8 cellular contexts compared by ENCODE assay signal in genomic region chr1:53220171-53220961, GRCh38. TPM values are rescaled to one million over a fixed set of nuclear protein-coding genes. Genes with fewer than 3 reads are reported as not detected.
DNase-seq lines count a peak whose midpoint lies in the region; ATAC-seq and TF ChIP-seq lines count a peak whose summit lies in the region.

Gene CZIB (minus strand): TSS chr1:53220634. CDS start chr1:53220575, 59 bp downstream.

- H3K27ac Mint-ChIP-seq in activated naive CD4-positive, alpha-beta T cell treated with anti-CD3 and anti-CD28 coated beads, Interleukin-2, amount 10 ng/mL, durations not matched to agents 7 days and 5 days = peak within 1 kb of the TSS; percentile 96

- H3K4me1 ChIP-seq in gastroesophageal sphincter = peaks cover 4 to 37% (median 8%) of the 10 kb centered on the region in 3 donors

- H3K36me3 Mint-ChIP-seq in activated naive CD4-positive, alpha-beta T cell treated with anti-CD3 and anti-CD28 coated beads, Interleukin-2, amount 10 ng/mL, durations not matched to agents 7 days and 5 days = peaks cover 5% of the 10 kb centered on the region

- DNase-seq in GF-D8 (lab: John Stamatoyannopoulos, UW) (peak; percentile 59), HEK293T (ENCODE audit: extremely low spot score) (peak; percentile 90), MV-4-11 (lab: John Stamatoyannopoulos, UW) (peak; percentile 77), SK-N-DZ (ENCODE audit: low spot score) (peak; percentile 89), non-pigmented ciliary epithelial cell (ENCODE audit: low read depth) (peak; percentile 58), superior temporal gyrus (ENCODE audit: extremely low spot score) (peak; percentile 84)
- DNase-seq in activated naive CD4-positive, alpha-beta T cell treated with anti-CD3 and anti-CD28 coated beads, Interleukin-2, amount 10 ng/mL, durations not matched to agents 7 days and 5 days = peak; percentile 96

- TF ChIP-seq EP300 in gastroesophageal sphincter (IDR thresholded peaks at IDR 0.05) = no peak

- peak within 1 kb of the TSS; percentile 87 for H3K4me3 Mint-ChIP-seq in activated naive CD4-positive, alpha-beta T cell treated with anti-CD3 and anti-CD28 coated beads, Interleukin-2, amount 10 ng/mL, durations not matched to agents 7 days and 5 days

- no peaks in the 10 kb centered on the region for H3K9me3 Mint-ChIP-seq in activated naive CD4-positive, alpha-beta T cell treated with anti-CD3 and anti-CD28 coated beads, Interleukin-2, amount 10 ng/mL, durations not matched to agents 7 days and 5 days

- H3K27ac ChIP-seq in gastroesophageal sphincter = peak within 1 kb of the TSS; percentile 84 to 98 (median 98)

- POLR2A ChIA-PET in HEK293T (lab: Yijun Ruan, JAX) = interaction anchor here (1.3 to 2.2 kb wide), 7 partner anchors 10 to 34 kb away, joined by 4 to 10 read pairs (median 5); partner anchors contain the start of genes CPT2 and MAGOH

- H3K4me1 Mint-ChIP-seq in activated naive CD4-positive, alpha-beta T cell treated with anti-CD3 and anti-CD28 coated beads, Interleukin-2, amount 10 ng/mL, durations not matched to agents 7 days and 5 days = peaks cover 25% of the 10 kb centered on the region

- H3K27me3 Mint-ChIP-seq in activated naive CD4-positive, alpha-beta T cell treated with anti-CD3 and anti-CD28 coated beads, Interleukin-2, amount 10 ng/mL, durations not matched to agents 7 days and 5 days = no peaks in the 10 kb centered on the region

- peak; percentile 88 to 90 for TF ChIP-seq POLR2A in gastroesophageal sphincter (IDR thresholded peaks at IDR 0.05)

- 0% methylated on average over 4 to 15 of the region's 61 CpGs for WGBS in gastroesophageal sphincter (ENCODE audit: low coverage in 1 of 2), 2 donors

- no peaks in the 10 kb centered on the region for H3K9me3 ChIP-seq in gastroesophageal sphincter

- CTCF ChIA-PET in HEK293T (lab: Yijun Ruan, JAX) = no interaction called here
- CTCF ChIA-PET in activated naive CD4-positive, alpha-beta T cell treated with anti-CD3 and anti-CD28 coated beads, Interleukin-2, amount 10 ng/mL, durations not matched to agents 7 days and 5 days (lab: Charles Lee) = no interaction called here

- no peak for TF ChIP-seq CTCF in gastroesophageal sphincter (IDR thresholded peaks at IDR 0.05)

- H3K27me3 ChIP-seq in gastroesophageal sphincter = no peaks in the 10 kb centered on the region

- H3K4me3 ChIP-seq in gastroesophageal sphincter = peak within 1 kb of the TSS; percentile 63 to 80

- peaks cover 0 to 36% of the 10 kb centered on the region in 2 donors for H3K36me3 ChIP-seq in gastroesophageal sphincter

- ATAC-seq in gastroesophageal sphincter = peak; percentile 98

TF ChIP-seq in HEK293T, 16 proteins besides CTCF, POLR2A, EP300 and RAD21:
- TF ChIP-seq ELF4 (IDR thresholded peaks at IDR 0.05) (peak; percentile 70; the same call in 1 of the 2 replicates), CTBP1 (IDR thresholded peaks at IDR 0.05; ENCODE audit: borderline replicate concordance) (peak; percentile 4; the same call in 1 of the 2 replicates), SP1 (IDR thresholded peaks at IDR 0.05) (no peak)

RNA-seq across cellular contexts. Expression of gene CZIB, which starts in this region (rescaled TPM):
- 61.1 and 72.1 TPM in 2 replicates for polyA plus RNA-seq in SK-N-DZ (2014; cell fraction: cytosol; rRNA removed)
- polyA plus RNA-seq in SK-N-DZ (2014; cell fraction: nucleus; rRNA removed) = 122 and 191 TPM in 2 replicates
- total RNA-seq in gastroesophageal sphincter = 100 to 1,000 TPM in 1 of 4 donors, 10 to 100 TPM in 3; 58.8 to 103 (median 84.4) TPM

Comparison
In these comparisons a context has a peak if more than half of its experiments do, and no peak if none do; other contexts are left out.
1. Peak in every context shown above with its lines: DNase-seq, ATAC-seq, H3K4me3 ChIP-seq and H3K27ac ChIP-seq.